Comparison of ENCODE assay signal across 7 cellular contexts in the genomic region with DNA sequence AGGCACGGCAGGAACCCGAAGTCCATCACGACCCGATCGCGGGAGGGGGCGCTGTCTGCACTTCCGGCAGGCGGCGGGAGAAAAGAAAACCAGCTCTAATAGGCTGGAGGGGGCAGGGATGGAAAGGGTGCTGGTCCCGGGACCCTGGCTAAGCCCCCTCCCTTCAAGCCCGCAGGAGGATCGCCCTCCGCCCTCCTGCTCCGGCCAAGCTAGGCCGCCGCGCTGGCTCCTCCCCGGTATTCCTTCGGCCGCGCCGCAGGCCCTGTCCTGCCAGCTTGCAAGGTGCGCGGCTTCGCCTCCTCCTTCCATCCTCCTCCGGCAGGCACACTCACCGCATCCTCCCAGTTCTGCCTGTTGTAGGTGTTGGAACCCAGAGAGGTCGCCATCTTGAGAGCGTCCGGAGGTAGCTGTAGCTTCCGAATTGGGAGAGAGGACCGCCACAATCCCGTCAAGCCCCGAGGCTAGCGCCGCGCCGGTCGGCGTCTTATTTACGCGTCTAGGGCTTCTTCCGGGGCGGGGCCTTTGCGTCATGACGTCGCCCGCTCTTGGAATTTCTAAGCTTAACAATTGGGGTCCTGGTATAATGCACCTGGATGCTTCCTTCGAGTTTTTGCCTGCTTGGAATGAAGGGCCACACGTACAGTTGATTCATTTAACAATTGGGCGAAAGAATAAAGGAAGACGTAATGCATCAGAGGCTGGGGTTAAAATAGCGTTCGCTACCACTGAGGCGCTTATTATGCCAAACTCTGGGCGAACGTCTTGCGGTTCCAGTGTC. TPM values are rescaled to one million over a fixed set of nuclear protein-coding genes. Genes with fewer than 3 reads are reported as not detected.
DNase-seq lines count a peak whose midpoint lies in the region; ATAC-seq, FAIRE-seq and TF ChIP-seq lines count a peak whose summit lies in the region.

TSS of gene RBM22 (minus strand) at position 463 of the 778 bp plus-strand sequence. CDS start at position 386, 77 bp downstream.

- H3K79me2 ChIP-seq in astrocyte (ENCODE audit: insufficient read depth, low read length): peaks cover 33% of the 10 kb centered on the region

- DNase-seq in NCI-H187 (lab: John Stamatoyannopoulos, UW) (peak; percentile 70 to 89), astrocyte (ENCODE audit: low read depth) (peak; percentile 77), hepatic stellate cell (ENCODE audit: low spot score) (peak; percentile 77), renal cortical epithelial cell (ENCODE audit: low read depth) (peak; percentile 81)

- H3K4me2 ChIP-seq in astrocyte (ENCODE audit: low read length): peak within 1 kb of the TSS; percentile 82

- peaks cover 5% of the 10 kb centered on the region for H3K36me3 Mint-ChIP-seq in astrocyte (ENCODE audit: low read depth, unreplicated experiment)

- H3K27ac Mint-ChIP-seq in astrocyte (ENCODE audit: unreplicated experiment): no peak within 1 kb of the TSS

- peaks cover 12% of the 10 kb centered on the region for H3K4me1 Mint-ChIP-seq in astrocyte (ENCODE audit: low read depth, unreplicated experiment)

- H3K27ac ChIP-seq in astrocyte (ENCODE audit: low read depth, low read length): peak within 1 kb of the TSS; percentile 90

- H3K36me3 ChIP-seq in astrocyte (ENCODE audit: insufficient read depth, low read length): peaks cover 23% of the 10 kb centered on the region

- no peaks in the 10 kb centered on the region for H3K9me3 Mint-ChIP-seq in astrocyte (ENCODE audit: unreplicated experiment)

- no peaks in the 10 kb centered on the region for H3K27me3 ChIP-seq in astrocyte (ENCODE audit: insufficient read depth, low read length)

- FAIRE-seq in astrocyte (lab: Jason Lieb, UNC): no peak

- peaks cover 9% of the 10 kb centered on the region for H3K4me1 ChIP-seq in astrocyte (ENCODE audit: insufficient read depth, low read length)

- peaks cover 16% of the 10 kb centered on the region for H4K20me1 ChIP-seq in astrocyte (ENCODE audit: insufficient read depth, low read length)

- no peaks in the 10 kb centered on the region for H3K9me3 ChIP-seq in astrocyte (ENCODE audit: insufficient read depth, low read depth, low read length)

- intact Hi-C loops in T-helper 2 cell treated with Interferon-gamma antibody and Interleukin-4, amounts not matched to agents 100 ng/mL and 5 ng/mL, for 36 hours (cut with micrococcal nuclease): loop anchor here (1.0 to 5.0 kb wide), 12 partner anchors 38 to 698 kb away; partner anchors contain the start of genes CD74, GM2A, HMGXB3 and RPS14

- TF ChIP-seq CTCF in astrocyte (IDR thresholded peaks at IDR 0.05; ENCODE audit: insufficient read depth, low read depth, low read length): no peak

- peak within 1 kb of the TSS; percentile 98 for H3K9ac ChIP-seq in astrocyte (ENCODE audit: low read length)

- H3K4me3 ChIP-seq in astrocyte (ENCODE audit: insufficient read depth, low read depth, low read length): peak within 1 kb of the TSS; percentile 96

- peak within 1 kb of the TSS; percentile 93 for H2AFZ ChIP-seq in astrocyte (ENCODE audit: low read depth, low read length)

- no peak within 1 kb of the TSS for H3K4me3 Mint-ChIP-seq in astrocyte (ENCODE audit: unreplicated experiment)

- peak; percentile 97 for ATAC-seq in GM18498 (IDR thresholded peaks at IDR 0.05; ENCODE audit: unreplicated experiment)
- peak; percentile 98 for ATAC-seq in HG02885 (IDR thresholded peaks at IDR 0.05; ENCODE audit: poor library complexity, unreplicated experiment)

- no peaks in the 10 kb centered on the region for H3K27me3 Mint-ChIP-seq in astrocyte (ENCODE audit: low read depth, unreplicated experiment)

RNA-seq across cellular contexts. Expression of gene RBM22, which starts in this region (rescaled TPM):
- total RNA-seq in T-helper 2 cell treated with Interferon-gamma antibody and Interleukin-4, amounts not matched to agents 100 ng/mL and 5 ng/mL, for 36 hours: 66.0 and 70.4 TPM in 2 replicates
- total RNA-seq in astrocyte (42.0 and 47.4 TPM in 2 replicates), renal cortical epithelial cell (17.9 and 39.1 TPM in 2 replicates)

Comparison
In these comparisons a context has a peak if more than half of its experiments do, and no peak if none do; other contexts are left out.
1. Peak in every context shown above with its lines: DNase-seq, ATAC-seq, H3K4me3 ChIP-seq and H3K27ac ChIP-seq.